Comparison of ENCODE assay signal across 8 cellular contexts in the genomic region with DNA sequence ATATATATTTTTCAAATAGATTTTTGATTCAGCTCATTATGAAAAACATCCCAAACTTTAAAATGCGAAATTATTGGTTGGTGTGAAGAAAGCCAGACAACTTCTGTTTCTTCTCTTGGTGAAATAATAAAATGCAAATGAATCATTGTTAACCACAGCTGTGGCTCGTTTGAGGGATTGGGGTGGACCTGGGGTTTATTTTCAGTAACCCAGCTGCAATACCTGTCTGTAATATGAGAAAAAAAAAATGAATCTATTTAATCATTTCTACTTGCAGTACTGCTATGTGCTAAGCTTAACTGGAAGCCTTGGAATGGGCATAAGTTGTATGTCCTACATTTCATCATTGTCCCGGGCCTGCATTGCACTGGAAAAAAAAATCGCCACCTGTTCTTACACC. TPM values are rescaled to one million over a fixed set of nuclear protein-coding genes. Genes with fewer than 3 reads are reported as not detected.
DNase-seq lines count a peak whose midpoint lies in the region; ATAC-seq and TF ChIP-seq lines count a peak whose summit lies in the region.
"Not testable (repeated sequence)": the region's sequence is repeated elsewhere in the genome, so short reads cannot be mapped to it uniquely, and the experiment has no call there.

No MANE protein-coding gene starts in this region.

- H3K36me3 ChIP-seq in CD8-positive, alpha-beta memory T cell (ENCODE audit: insufficient read depth, low read length): peaks cover 25% of the 10 kb centered on the region
- peaks cover 12% of the 10 kb centered on the region; the same call in 1 of the 2 replicates for H3K36me3 ChIP-seq in Karpas-422 (ENCODE audit: insufficient read depth, low read length)

- H3K27ac ChIP-seq in CD8-positive, alpha-beta memory T cell (ENCODE audit: low read depth, low read length): not testable (repeated sequence)
- H3K27ac ChIP-seq in Karpas-422 (ENCODE audit: low read length): peak overlapping the region; percentile 78

- H3K4me1 ChIP-seq in CD8-positive, alpha-beta memory T cell (ENCODE audit: insufficient read depth, low read length): not testable (repeated sequence)
- peaks cover 61% of the 10 kb centered on the region for H3K4me1 ChIP-seq in Karpas-422 (ENCODE audit: low read length)

- not testable (repeated sequence) for TF ChIP-seq CTCF in nephron progenitor cell (IDR thresholded peaks at IDR 0.05)

- not testable (repeated sequence) for H2AFZ ChIP-seq in Karpas-422 (ENCODE audit: low read length)

- peak overlapping the region; percentile 59 for H3K4me2 ChIP-seq in Karpas-422 (ENCODE audit: low read depth, low read length, poor library complexity, severe bottlenecking)

- H3K4me3 ChIP-seq in CD8-positive, alpha-beta memory T cell (ENCODE audit: low read length): not testable (repeated sequence)
- peak overlapping the region; percentile 48 for H3K4me3 ChIP-seq in Karpas-422 (ENCODE audit: low read length)

- CTCF ChIA-PET in CD8-positive, alpha-beta memory T cell (lab: Charles Lee); T-cell (lab: Charles Lee): not testable (repeated sequence)

- not testable (repeated sequence) for DNase-seq in CD8-positive, alpha-beta memory T cell; T-cell; activated CD4-positive, alpha-beta T cell treated with anti-CD3 and anti-CD28 coated beads, Interleukin-2, amount 10 ng/mL, durations not matched to agents 24 days and 14 days; nephron progenitor cell
- DNase-seq in Karpas-422: peak; percentile 68
- peak; percentile 24 to 38 for DNase-seq in activated T-cell treated with anti-CD3 and anti-CD28 coated beads, Interleukin-2, amount 50 U/mL, for 72 hours
- peak; percentile 17 for DNase-seq in activated naive CD8-positive, alpha-beta T cell treated with anti-CD3 and anti-CD28 coated beads for 36 hours

- H3K9me2 ChIP-seq in Karpas-422 (replicated peaks; ENCODE audit: insufficient read depth, low read length): not testable (repeated sequence)

- peak overlapping the region in 5 of 8 donors; percentile 11 to 62 (median 49) for H3K27ac Mint-ChIP-seq in CD8-positive, alpha-beta memory T cell
- H3K27ac Mint-ChIP-seq in T-cell (peak overlapping the region; percentile 16 to 50), nephron progenitor cell (peak overlapping the region; percentile 82)
- peak overlapping the region; percentile 9 for H3K27ac Mint-ChIP-seq in activated CD4-positive, alpha-beta T cell treated with anti-CD3 and anti-CD28 coated beads, Interleukin-2, amount 10 ng/mL, durations not matched to agents 24 days and 14 days
- H3K27ac Mint-ChIP-seq in activated T-cell treated with anti-CD3 and anti-CD28 coated beads, Interleukin-2, amount 50 U/mL, for 72 hours: not testable (repeated sequence)
- peak overlapping the region; percentile 49 for H3K27ac Mint-ChIP-seq in activated naive CD8-positive, alpha-beta T cell treated with anti-CD3 and anti-CD28 coated beads for 36 hours
- peak overlapping the region; percentile 85 for H3K27ac Mint-ChIP-seq in stimulated activated naive CD8-positive, alpha-beta T cell treated with anti-CD3 and anti-CD28 coated beads, Interleukin-15, Interleukin-2, amounts not matched to agents 100 ng/mL and 50 ng/mL, for 24 hours

- not testable (repeated sequence) for H3K4me3 Mint-ChIP-seq in CD8-positive, alpha-beta memory T cell; T-cell; activated CD4-positive, alpha-beta T cell treated with anti-CD3 and anti-CD28 coated beads, Interleukin-2, amount 10 ng/mL, durations not matched to agents 24 days and 14 days; activated T-cell treated with anti-CD3 and anti-CD28 coated beads, Interleukin-2, amount 50 U/mL, for 72 hours; activated naive CD8-positive, alpha-beta T cell treated with anti-CD3 and anti-CD28 coated beads for 36 hours; nephron progenitor cell; stimulated activated naive CD8-positive, alpha-beta T cell treated with anti-CD3 and anti-CD28 coated beads, Interleukin-15, Interleukin-2, amounts not matched to agents 100 ng/mL and 50 ng/mL, for 24 hours

- not testable (repeated sequence) for H4K20me1 ChIP-seq in Karpas-422 (ENCODE audit: insufficient read depth, low read depth, low read length)

- POLR2A ChIA-PET in CD8-positive, alpha-beta memory T cell (lab: Charles Lee): interaction anchor here (0.7 kb wide), 1 partner anchor 17 kb away, joined by 3 read pairs; a partner anchor contains a TSS
- POLR2A ChIA-PET in T-cell (lab: Charles Lee): not testable (repeated sequence)

- not testable (repeated sequence) for H3K9me3 Mint-ChIP-seq in CD8-positive, alpha-beta memory T cell; T-cell; activated CD4-positive, alpha-beta T cell treated with anti-CD3 and anti-CD28 coated beads, Interleukin-2, amount 10 ng/mL, durations not matched to agents 24 days and 14 days; activated T-cell treated with anti-CD3 and anti-CD28 coated beads, Interleukin-2, amount 50 U/mL, for 72 hours; activated naive CD8-positive, alpha-beta T cell treated with anti-CD3 and anti-CD28 coated beads for 36 hours; nephron progenitor cell; stimulated activated naive CD8-positive, alpha-beta T cell treated with anti-CD3 and anti-CD28 coated beads, Interleukin-15, Interleukin-2, amounts not matched to agents 100 ng/mL and 50 ng/mL, for 24 hours

- H3K9ac ChIP-seq in Karpas-422 (ENCODE audit: low read length): 0 out of 2 replicates have a peak overlapping the region, but pooled peaks have one; percentile 35

- not testable (repeated sequence) for ATAC-seq in T-cell (replicated peaks in 1 of 4)
- peak; percentile 53 to 61 for ATAC-seq in activated T-cell treated with anti-CD3 and anti-CD28 coated beads, Interleukin-2, amount 50 U/mL, for 72 hours (replicated peaks in 1 of 2)

- intact Hi-C loops in activated CD4-positive, alpha-beta T cell treated with anti-CD3 and anti-CD28 coated beads, Interleukin-2, amount 10 ng/mL, durations not matched to agents 24 days and 14 days (cut with micrococcal nuclease): not testable (repeated sequence)

- not testable (repeated sequence) for H3K27me3 ChIP-seq in CD8-positive, alpha-beta memory T cell (ENCODE audit: insufficient read depth, low read length, poor library complexity, severe bottlenecking); Karpas-422 (ENCODE audit: low read length)

- peaks cover 10 to 65% (median 17%) of the 10 kb centered on the region in 3 donors for H3K36me3 Mint-ChIP-seq in CD8-positive, alpha-beta memory T cell
- H3K36me3 Mint-ChIP-seq in T-cell (peaks cover 27% of the 10 kb centered on the region), nephron progenitor cell (ENCODE audit: low read depth) (peaks cover 27% of the 10 kb centered on the region)
- peaks cover 52% of the 10 kb centered on the region for H3K36me3 Mint-ChIP-seq in activated CD4-positive, alpha-beta T cell treated with anti-CD3 and anti-CD28 coated beads, Interleukin-2, amount 10 ng/mL, durations not matched to agents 24 days and 14 days (ENCODE audit: low read depth)
- peaks cover 6 to 27% of the 10 kb centered on the region in 2 donors for H3K36me3 Mint-ChIP-seq in activated T-cell treated with anti-CD3 and anti-CD28 coated beads, Interleukin-2, amount 50 U/mL, for 72 hours (ENCODE audit: insufficient read depth in 2 of 2)
- H3K36me3 Mint-ChIP-seq in activated naive CD8-positive, alpha-beta T cell treated with anti-CD3 and anti-CD28 coated beads for 36 hours: peaks cover 36% of the 10 kb centered on the region
- H3K36me3 Mint-ChIP-seq in stimulated activated naive CD8-positive, alpha-beta T cell treated with anti-CD3 and anti-CD28 coated beads, Interleukin-15, Interleukin-2, amounts not matched to agents 100 ng/mL and 50 ng/mL, for 24 hours (ENCODE audit: low read depth): peaks cover 69% of the 10 kb centered on the region

- not testable (repeated sequence) for H3K79me2 ChIP-seq in Karpas-422 (ENCODE audit: low read length)

- H3K27me3 Mint-ChIP-seq in CD8-positive, alpha-beta memory T cell; T-cell; activated CD4-positive, alpha-beta T cell treated with anti-CD3 and anti-CD28 coated beads, Interleukin-2, amount 10 ng/mL, durations not matched to agents 24 days and 14 days; activated T-cell treated with anti-CD3 and anti-CD28 coated beads, Interleukin-2, amount 50 U/mL, for 72 hours (ENCODE audit: low read depth); activated naive CD8-positive, alpha-beta T cell treated with anti-CD3 and anti-CD28 coated beads for 36 hours; nephron progenitor cell (ENCODE audit: low read depth, poor library complexity); stimulated activated naive CD8-positive, alpha-beta T cell treated with anti-CD3 and anti-CD28 coated beads, Interleukin-15, Interleukin-2, amounts not matched to agents 100 ng/mL and 50 ng/mL, for 24 hours: not testable (repeated sequence)

- not testable (repeated sequence) for H3K9me3 ChIP-seq in CD8-positive, alpha-beta memory T cell (ENCODE audit: low read length); Karpas-422 (ENCODE audit: low read length)

- H3K4me1 Mint-ChIP-seq in CD8-positive, alpha-beta memory T cell: peaks cover 2 to 12% (median 11%) of the 10 kb centered on the region in 3 donors
- H3K4me1 Mint-ChIP-seq in T-cell; activated CD4-positive, alpha-beta T cell treated with anti-CD3 and anti-CD28 coated beads, Interleukin-2, amount 10 ng/mL, durations not matched to agents 24 days and 14 days; nephron progenitor cell: not testable (repeated sequence)
- peaks cover 33% of the 10 kb centered on the region for H3K4me1 Mint-ChIP-seq in activated T-cell treated with anti-CD3 and anti-CD28 coated beads, Interleukin-2, amount 50 U/mL, for 72 hours (ENCODE audit: low read depth)
- peaks cover 24% of the 10 kb centered on the region for H3K4me1 Mint-ChIP-seq in activated naive CD8-positive, alpha-beta T cell treated with anti-CD3 and anti-CD28 coated beads for 36 hours
- H3K4me1 Mint-ChIP-seq in stimulated activated naive CD8-positive, alpha-beta T cell treated with anti-CD3 and anti-CD28 coated beads, Interleukin-15, Interleukin-2, amounts not matched to agents 100 ng/mL and 50 ng/mL, for 24 hours (ENCODE audit: low read depth): peaks cover 20% of the 10 kb centered on the region

RNA-seq across cellular contexts. Expression of a gene that starts 17.2 kb away (rescaled TPM):
- total RNA-seq in CD8-positive, alpha-beta memory T cell: 10 to 100 TPM; 17.5 to 21.8 TPM
- polyA plus RNA-seq in CD8-positive, alpha-beta memory T cell: 28.0 TPM
- total RNA-seq in Karpas-422 (2014; rRNA removed; shearing (Covaris generic); ENCODE audit: low replicate concordance): 16.4 and 33.9 TPM in 2 replicates
- total RNA-seq in T-cell: 10 to 100 TPM; 26.2 to 35.8 (median 32.3) TPM
- 33.9 and 34.3 TPM in 2 replicates for total RNA-seq in activated CD4-positive, alpha-beta T cell treated with anti-CD3 and anti-CD28 coated beads, Interleukin-2, amount 10 ng/mL, durations not matched to agents 24 days and 14 days
- total RNA-seq in activated T-cell treated with anti-CD3 and anti-CD28 coated beads, Interleukin-2, amount 50 U/mL, for 72 hours: 10 to 100 TPM; 45.2 to 47.6 TPM
- 10 to 100 TPM; 19.1 to 20.1 TPM for total RNA-seq in activated naive CD8-positive, alpha-beta T cell treated with anti-CD3 and anti-CD28 coated beads for 36 hours

RNA-seq across cellular contexts. Expression of a gene that starts 54.4 kb away (rescaled TPM):
- 10 to 100 TPM; 44.5 to 52.3 TPM for total RNA-seq in CD8-positive, alpha-beta memory T cell
- polyA plus RNA-seq in CD8-positive, alpha-beta memory T cell: 24.4 TPM
- total RNA-seq in Karpas-422 (2014; rRNA removed; shearing (Covaris generic); ENCODE audit: low replicate concordance): 22.0 and 22.8 TPM in 2 replicates
- total RNA-seq in T-cell: 10 to 100 TPM; 57.7 to 90.4 (median 61.7) TPM
- total RNA-seq in activated CD4-positive, alpha-beta T cell treated with anti-CD3 and anti-CD28 coated beads, Interleukin-2, amount 10 ng/mL, durations not matched to agents 24 days and 14 days: 64.0 and 66.4 TPM in 2 replicates
- 10 to 100 TPM; 65.8 to 68.8 TPM for total RNA-seq in activated T-cell treated with anti-CD3 and anti-CD28 coated beads, Interleukin-2, amount 50 U/mL, for 72 hours
- 10 to 100 TPM; 47.9 to 61.6 TPM for total RNA-seq in activated naive CD8-positive, alpha-beta T cell treated with anti-CD3 and anti-CD28 coated beads for 36 hours

RNA-seq across cellular contexts. Expression of a gene that starts 54.6 kb away (rescaled TPM):
- total RNA-seq in CD8-positive, alpha-beta memory T cell: 10 to 100 TPM in 1 of 2 experiments, 1 to 10 TPM in 1; 9.5 to 11.9 TPM
- polyA plus RNA-seq in CD8-positive, alpha-beta memory T cell: 17.3 TPM
- total RNA-seq in Karpas-422 (2014; rRNA removed; shearing (Covaris generic); ENCODE audit: low replicate concordance): 3.1 and 7.3 TPM in 2 replicates
- 10 to 100 TPM; 16.6 to 27.9 (median 25.1) TPM for total RNA-seq in T-cell
- total RNA-seq in activated CD4-positive, alpha-beta T cell treated with anti-CD3 and anti-CD28 coated beads, Interleukin-2, amount 10 ng/mL, durations not matched to agents 24 days and 14 days: 11.0 and 12.1 TPM in 2 replicates
- 10 to 100 TPM; 13.8 to 14.3 TPM for total RNA-seq in activated T-cell treated with anti-CD3 and anti-CD28 coated beads, Interleukin-2, amount 50 U/mL, for 72 hours
- total RNA-seq in activated naive CD8-positive, alpha-beta T cell treated with anti-CD3 and anti-CD28 coated beads for 36 hours: 1 to 10 TPM; 7.6 to 7.8 TPM
